Comparison of ENCODE assay signal across 26 cellular contexts in genomic region chr3:136038668-136039067, GRCh38.
"Had no signal": no experiment of that assay in that cellular context is flagged by ENCODE, and none has a peak within 500 bp of the region (broad histone marks: within the 10 kb centered on the region; RNA-seq: fewer than 3 reads in every experiment).

No MANE protein-coding gene starts in this region.

- H3K36me3 ChIP-seq: left lung, lower lobe of right lung had no signal

- H3K27me3 ChIP-seq: dorsolateral prefrontal cortex, esophagus squamous epithelium, gastrocnemius medialis, heart right ventricle, left lung had no signal

- H3K9me3 ChIP-seq: esophagus squamous epithelium, gastrocnemius medialis, heart right ventricle, left lung, lower lobe of right lung, mucosa of descending colon had no signal

- ATAC-seq: esophagus mucosa, gastrocnemius medialis, left cardiac atrium, left lung, left ventricle myocardium superior, lower lobe of right lung, mucosa of descending colon had no signal

- H3K4me3 ChIP-seq: coronary artery, dorsolateral prefrontal cortex, esophagus squamous epithelium, gastrocnemius medialis, heart right ventricle, left lung, lower lobe of right lung, mucosa of descending colon had no signal

- H3K4me1 ChIP-seq: esophagus squamous epithelium, left lung, lower lobe of right lung had no signal

- H3K27ac ChIP-seq: coronary artery, dorsolateral prefrontal cortex, epithelial cell of prostate, esophagus squamous epithelium, heart right ventricle, left lung, lower lobe of right lung had no signal

- FAIRE-seq: colon, endometrium, islet of Langerhans, keratinocyte had no signal

- DNase-seq: dermis blood vessel endothelial cell; dorsolateral prefrontal cortex; effector CD4-positive, alpha-beta T cell; effector memory CD4-positive, alpha-beta T cell; erythroblast; esophagus squamous epithelium; foreskin fibroblast; foreskin melanocyte; gastrocnemius medialis; glutamatergic neuron; head of caudate nucleus; heart right ventricle; hippocampal formation; left cardiac atrium; left lung; left ventricle myocardium superior; lower lobe of right lung; mesenchymal stem cell; mucosa of descending colon had no signal
